17 cellular contexts compared by ENCODE assay signal in the genomic region with DNA sequence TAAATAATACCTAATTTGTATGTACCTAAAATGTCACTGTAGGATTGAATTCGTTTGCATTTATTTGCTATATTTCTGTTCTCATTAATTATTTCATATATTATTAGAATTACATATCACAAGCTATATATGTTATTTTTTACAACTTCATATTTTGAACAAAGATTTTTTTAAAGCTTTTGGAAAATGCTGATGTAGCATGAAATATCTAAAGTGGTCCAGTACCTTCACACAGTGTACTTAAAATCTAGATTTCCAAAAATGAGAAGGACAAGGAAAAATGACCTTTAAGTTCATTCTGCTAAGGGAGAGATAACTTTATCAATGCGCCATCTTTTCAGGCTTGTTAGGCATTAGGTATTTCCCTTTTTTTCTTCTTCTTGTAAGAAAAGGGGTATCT.
A peak's percentile ranks its signal among the peaks of the same experiment; 100 is the strongest.
DNase-seq lines count a peak whose midpoint lies in the region; ATAC-seq, FAIRE-seq and TF ChIP-seq lines count a peak whose summit lies in the region.
"Had no signal": no experiment of that assay in that cellular context is flagged by ENCODE, and none has a peak within 500 bp of the region (broad histone marks: within the 10 kb centered on the region; RNA-seq: fewer than 3 reads in every experiment).

No MANE protein-coding gene starts in this region.

- H2AFZ ChIP-seq in HepG2 (ENCODE audit: low read length) (no peak overlapping the region), IMR-90 (replicated peaks; ENCODE audit: low read length, poor library complexity) (no peak overlapping the region)

- H3K4me1 ChIP-seq in HepG2 (ENCODE audit: insufficient read depth, low read length) (peaks cover 7% of the 10 kb centered on the region), right lobe of liver (peaks cover 0 to 4% (median 0%) of the 10 kb centered on the region in 4 donors), IMR-90 (ENCODE audit: control insufficient read depth, insufficient read depth, low read length) (no peaks in the 10 kb centered on the region; the same call in 1 of the 2 replicates), endodermal cell (ENCODE audit: control insufficient read depth, insufficient read depth, low read length) (peaks cover 3% of the 10 kb centered on the region)
- H3K4me1 ChIP-seq: BLaER1 had no signal

- no peak overlapping the region for H3K23ac ChIP-seq in IMR-90 (ENCODE audit: low read depth, low read length)

- H2AK5ac ChIP-seq in IMR-90 (ENCODE audit: low read depth, low read length) = no peak overlapping the region

- H4K91ac ChIP-seq in IMR-90 (ENCODE audit: insufficient read depth, low read depth, low read length) = no peak overlapping the region

- H3K27ac Mint-ChIP-seq in endodermal cell = no peak overlapping the region
- H3K27ac Mint-ChIP-seq: CD14-positive monocyte; CD4-positive, alpha-beta memory T cell had no signal

- DNase-seq in HepG2 (ENCODE audit: low spot score) (no peak), right lobe of liver (no peak), IMR-90 (no peak), endodermal cell (no peak), head of caudate nucleus (no peak)
- DNase-seq: CD4-positive, alpha-beta memory T cell; DMS153; DMS79 had no signal

- H2BK5ac ChIP-seq in IMR-90 (ENCODE audit: low read depth, low read length, poor library complexity, severe bottlenecking) = no peak overlapping the region

- POLR2A ChIA-PET in HepG2 (lab: Yijun Ruan, JAX) (no interaction called here), IMR-90 (lab: Charles Lee; ENCODE audit: unreplicated experiment) (no interaction called here)

- WGBS in HepG2 (ENCODE audit: low lambda C conversion rate) = 47% methylated on average over 2 of the region's 2 CpGs
- 61% methylated on average over 2 of the region's 2 CpGs for WGBS in right lobe of liver (ENCODE audit: insufficient coverage, low coverage, low lambda C conversion rate, missing lambda C conversion rate)
- no CpG with 5 or more reads among the region's 2 CpGs for WGBS in IMR-90 (ENCODE audit: extremely low coverage in 2 of 2, insufficient read length in 1 of 2), 2 experiments
- whole genome bisulfite sequencing in endodermal cell (ENCODE audit: insufficient coverage in 1 of 2, insufficient read length in 1 of 2), 2 experiments = 100% methylated on average over 1 of the region's 2 CpGs

- H4K20me1 ChIP-seq in HepG2 (ENCODE audit: insufficient read depth, low read length) (no peaks in the 10 kb centered on the region), IMR-90 (ENCODE audit: insufficient read depth, low read length) (no peaks in the 10 kb centered on the region)

- H2BK120ac ChIP-seq in IMR-90 (ENCODE audit: low read depth, low read length) = no peak overlapping the region

- H3K4me3 Mint-ChIP-seq in endodermal cell = peak overlapping the region; percentile 96
- H3K4me3 Mint-ChIP-seq: CD4-positive, alpha-beta memory T cell had no signal

- H3K27me3 Mint-ChIP-seq in endodermal cell (ENCODE audit: insufficient read depth) = no peaks in the 10 kb centered on the region

- CTCF ChIA-PET in HepG2 (lab: Yijun Ruan, JAX; ENCODE audit: low intra/inter-chr PET ratio, low total read pairs) = no interaction called here
- CTCF ChIA-PET in IMR-90 (lab: Yijun Ruan, JAX) = no interaction called here

- peaks cover 41% of the 10 kb centered on the region for H3K36me3 Mint-ChIP-seq in endodermal cell (ENCODE audit: low read depth)

- H3K14ac ChIP-seq in IMR-90 (replicated peaks; ENCODE audit: low read depth, low read length) = no peak overlapping the region

- no peak overlapping the region for H4K8ac ChIP-seq in IMR-90 (ENCODE audit: low read depth in 2 of 2, low read length in 2 of 2)

- TF ChIP-seq EP300 in HepG2 (IDR thresholded peaks at IDR 0.05; ENCODE audit: low read depth in 2 of 2, low read length in 2 of 2) (no peak), HepG2 (CRISPR knock-in tag; IDR thresholded peaks at IDR 0.05; ENCODE audit: borderline replicate concordance) (no peak)

- H3K27ac ChIP-seq in HepG2 (ENCODE audit: extremely low read length, insufficient read depth, low read length) (no peak overlapping the region), right lobe of liver (no peak overlapping the region), IMR-90 (ENCODE audit: insufficient read depth, low read length) (no peak overlapping the region), endodermal cell (ENCODE audit: low read depth, low read length) (no peak overlapping the region)
- H3K27ac ChIP-seq: 22Rv1, BLaER1 had no signal

- in situ Hi-C loops in HepG2 (cut with HindIII; ENCODE audit: extremely low pct_ligation_motif_present, low pct_unique_long_range_greater_than_20kb) = no loop called here
- in situ Hi-C loops in IMR-90 (cut with MboI; ENCODE audit: low sequenced_read_pairs) = no loop called here

- TF ChIP-seq CTCF in HepG2 (CRISPR knock-in tag; IDR thresholded peaks at IDR 0.05) (no peak), right lobe of liver (IDR thresholded peaks at IDR 0.05) (no peak), IMR-90 (conservative IDR thresholded peaks at IDR 0.05; ENCODE audit: low read depth, low read length) (no peak), endodermal cell (conservative IDR thresholded peaks at IDR 0.05) (no peak)

- no peak overlapping the region for H3K56ac ChIP-seq in IMR-90 (ENCODE audit: extremely low read depth, insufficient read depth, low read length)

- H3K4ac ChIP-seq in IMR-90 (ENCODE audit: low read depth, low read length) = no peak overlapping the region

- no peak overlapping the region for H3K4me3 ChIP-seq in HepG2 (replicated peaks in 1 of 3; ENCODE audit: insufficient read depth in 1 of 3, low read depth in 2 of 3, low read length in 3 of 3)
- no peak overlapping the region for H3K4me3 ChIP-seq in right lobe of liver
- no peak overlapping the region for H3K4me3 ChIP-seq in IMR-90 (ENCODE audit: insufficient read depth, low read depth, low read length)
- peak overlapping the region; percentile 89 for H3K4me3 ChIP-seq in endodermal cell (ENCODE audit: low read length)
- H3K4me3 ChIP-seq: BLaER1, GM12878, HAP-1 had no signal

- H3K36me3 ChIP-seq in HepG2 (replicated peaks in 1 of 2; ENCODE audit: control insufficient read depth in 1 of 2, insufficient read depth in 2 of 2, low read length in 2 of 2) (no peaks in the 10 kb centered on the region), right lobe of liver (no peaks in the 10 kb centered on the region), IMR-90 (ENCODE audit: control insufficient read depth, insufficient read depth, low read length) (no peaks in the 10 kb centered on the region), endodermal cell (ENCODE audit: control insufficient read depth, insufficient read depth, low read length) (peaks cover 16% of the 10 kb centered on the region)
- H3K36me3 ChIP-seq: BLaER1, HAP-1 had no signal

- peaks cover 3% of the 10 kb centered on the region for H3K9me3 Mint-ChIP-seq in endodermal cell
- H3K9me3 Mint-ChIP-seq: CD4-positive, alpha-beta memory T cell had no signal

- FAIRE-seq in HepG2 (lab: Jason Lieb, UNC) = no peak
- FAIRE-seq: GM12878, GM19239 had no signal

- H3K79me2 ChIP-seq in HepG2 (ENCODE audit: insufficient read depth, low read length) = no peaks in the 10 kb centered on the region

- TF ChIP-seq POLR2A in HepG2 (IDR thresholded peaks at IDR 0.05; ENCODE audit: insufficient read depth in 1 of 2, low read depth in 2 of 2, low read length in 2 of 2) (no peak), right lobe of liver (IDR thresholded peaks at IDR 0.05) (no peak), IMR-90 (IDR thresholded peaks at IDR 0.05; ENCODE audit: low read depth, low read length) (no peak)

- no TSS peak for BruUV-seq in HepG2 (replicated peaks; lab: Mats Ljungman, UMichigan)
- BruUV-seq in IMR-90 (replicated peaks; lab: Mats Ljungman, UMichigan) = no TSS peak

- ATAC-seq in HepG2 (no peak), right lobe of liver (no peak), IMR-90 (ENCODE audit: low read depth) (no peak), HG02973 (IDR thresholded peaks at IDR 0.05; ENCODE audit: unreplicated experiment) (no peak), GM18868 (IDR thresholded peaks at IDR 0.05; ENCODE audit: unreplicated experiment) (no peak), GM21723 (IDR thresholded peaks at IDR 0.05; ENCODE audit: unreplicated experiment) (no peak)
- ATAC-seq: GM12878 had no signal

- TF ChIP-seq RAD21 in HepG2 (CRISPR knock-in tag; IDR thresholded peaks at IDR 0.05) (no peak), IMR-90 (IDR thresholded peaks at IDR 0.05; ENCODE audit: low read length) (no peak)

- no peaks in the 10 kb centered on the region for H3K79me1 ChIP-seq in IMR-90 (ENCODE audit: low read depth in 1 of 2, low read length in 2 of 2)

- intact Hi-C loops in HepG2 (cut with micrococcal nuclease; ENCODE audit: unreplicated experiment) (no loop called here), right lobe of liver (cut with DNase I) (no loop called here), IMR-90 (cut with micrococcal nuclease) (no loop called here), head of caudate nucleus (cut with DNase I) (no loop called here)

- no peak overlapping the region for H4K5ac ChIP-seq in IMR-90 (ENCODE audit: low read depth, low read length)

- no peak overlapping the region for H3K9ac ChIP-seq in HepG2 (ENCODE audit: insufficient read depth, low read depth, low read length)
- H3K9ac ChIP-seq in IMR-90 (ENCODE audit: low read depth, low read length) = no peak overlapping the region
- peak overlapping the region; percentile 82 for H3K9ac ChIP-seq in endodermal cell (ENCODE audit: extremely low read depth, low read length, poor library complexity, severe bottlenecking)
- H3K9ac ChIP-seq: BLaER1 had no signal

- no peak overlapping the region for H2AK9ac ChIP-seq in IMR-90 (replicated peaks; ENCODE audit: low read depth, low read length, poor library complexity)

- no peaks in the 10 kb centered on the region for H3K9me3 ChIP-seq in HepG2 (ENCODE audit: low read length)
- no peaks in the 10 kb centered on the region for H3K9me3 ChIP-seq in right lobe of liver
- H3K9me3 ChIP-seq in IMR-90 (ENCODE audit: control insufficient read depth, insufficient read depth, low read length) = no peaks in the 10 kb centered on the region
- no peaks in the 10 kb centered on the region for H3K9me3 ChIP-seq in endodermal cell (ENCODE audit: control insufficient read depth, low read length)
- H3K9me3 ChIP-seq: BLaER1, HAP-1 had no signal

- no peak overlapping the region for H3K4me2 ChIP-seq in HepG2 (ENCODE audit: low read depth, low read length)
- no peak overlapping the region for H3K4me2 ChIP-seq in IMR-90 (ENCODE audit: low read depth, low read length)
- H3K4me2 ChIP-seq: BLaER1 had no signal

- H3K18ac ChIP-seq in IMR-90 (ENCODE audit: low read depth, low read length) = no peak overlapping the region

- no peaks in the 10 kb centered on the region for H3K9me1 ChIP-seq in IMR-90 (ENCODE audit: insufficient read depth, low read length)

- H2BK15ac ChIP-seq in IMR-90 (ENCODE audit: low read depth, low read length) = no peak overlapping the region

- H3K4me1 Mint-ChIP-seq in endodermal cell = peaks cover 18% of the 10 kb centered on the region

- peaks cover 2 to 22% of the 10 kb centered on the region in 2 experiments; a peak in 4 of 5 replicates for H3K27me3 ChIP-seq in HepG2 (ENCODE audit: control insufficient read depth in 1 of 2, insufficient read depth in 2 of 2, low read length in 2 of 2)
- peaks cover 4 to 14% of the 10 kb centered on the region in 2 donors for H3K27me3 ChIP-seq in right lobe of liver
- peaks cover 22% of the 10 kb centered on the region for H3K27me3 ChIP-seq in IMR-90 (ENCODE audit: control insufficient read depth, insufficient read depth, low read length)
- no peaks in the 10 kb centered on the region for H3K27me3 ChIP-seq in endodermal cell (ENCODE audit: control insufficient read depth, insufficient read depth, low read length, poor library complexity, severe bottlenecking)

- dilution Hi-C loops in IMR-90 (cut with HindIII; ENCODE audit: low sequenced_read_pairs, unreplicated experiment) = no loop called here

- H2BK20ac ChIP-seq in IMR-90 (ENCODE audit: low read depth, low read length) = no peak overlapping the region
